In the genomic region with DNA sequence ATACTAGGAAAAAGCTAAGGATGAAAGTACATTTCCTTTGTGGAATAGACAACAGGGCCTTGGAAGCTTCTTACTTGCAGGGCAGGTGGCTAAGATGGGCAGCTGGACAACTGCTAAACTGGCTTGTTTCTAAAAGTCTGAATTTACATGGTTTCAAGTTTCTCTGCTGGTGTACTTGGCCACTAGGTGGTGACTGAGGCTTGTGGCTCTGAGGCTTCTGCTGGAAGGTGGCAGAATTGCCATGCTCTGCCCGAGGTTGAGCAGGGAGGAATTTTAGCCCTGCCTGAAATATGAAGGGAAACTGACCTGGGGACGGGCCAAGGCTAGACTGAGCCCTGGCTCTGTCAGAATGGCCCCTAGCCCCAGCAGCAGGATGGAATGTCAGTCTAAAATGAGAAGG, we compare ENCODE assay signal across 9 cellular contexts. TPM values are rescaled to one million over a fixed set of nuclear protein-coding genes. Genes with fewer than 3 reads are reported as not detected.
DNase-seq lines count a peak whose midpoint lies in the region; ATAC-seq and TF ChIP-seq lines count a peak whose summit lies in the region.
"Not testable (repeated sequence)": the region's sequence is repeated elsewhere in the genome, so short reads cannot be mapped to it uniquely, and the experiment has no call there.
"Had no signal": no experiment of that assay in that cellular context is flagged by ENCODE, and none has a peak within 500 bp of the region (broad histone marks: within the 10 kb centered on the region; RNA-seq: fewer than 3 reads in every experiment).

No MANE protein-coding gene starts in this region.

- H3K4me3 Mint-ChIP-seq in Calu3 (ENCODE audit: low read depth, unreplicated experiment); activated CD8-positive, alpha-beta T cell treated with anti-CD3 and anti-CD28 coated beads for 36 hours: not testable (repeated sequence)

- intact Hi-C loops in Calu3 (cut with micrococcal nuclease; ENCODE audit: unreplicated experiment); activated CD8-positive, alpha-beta T cell treated with anti-CD3 and anti-CD28 coated beads for 36 hours (cut with micrococcal nuclease): not testable (repeated sequence)

- not testable (repeated sequence) for H3K27me3 Mint-ChIP-seq in Calu3 (ENCODE audit: unreplicated experiment); activated CD8-positive, alpha-beta T cell treated with anti-CD3 and anti-CD28 coated beads for 36 hours

- CTCF ChIA-PET in Calu3 (lab: Charles Lee): interaction anchor here (0.7 kb wide), 1 partner anchor 15 kb away, joined by 5 read pairs; no protein-coding TSS in a partner anchor
- CTCF ChIA-PET in activated CD8-positive, alpha-beta T cell treated with anti-CD3 and anti-CD28 coated beads for 36 hours (lab: Charles Lee): not testable (repeated sequence)

- TF ChIP-seq CTCF in Calu3 (IDR thresholded peaks at IDR 0.05; ENCODE audit: unreplicated experiment): peak; percentile 26
- not testable (repeated sequence) for TF ChIP-seq CTCF in activated CD8-positive, alpha-beta T cell treated with anti-CD3 and anti-CD28 coated beads for 36 hours (IDR thresholded peaks at IDR 0.05)

- peak; percentile 82 for ATAC-seq in GM21381 (IDR thresholded peaks at IDR 0.05; ENCODE audit: unreplicated experiment)
- peak; percentile 73 for ATAC-seq in activated CD8-positive, alpha-beta T cell treated with anti-CD3 and anti-CD28 coated beads for 36 hours

- not testable (repeated sequence) for BruUV-seq in Calu3 (replicated peaks; lab: Mats Ljungman, UMichigan)

- DNase-seq in Calu3: peak; percentile 78
- DNase-seq in KG1 (lab: John Stamatoyannopoulos, UW): peak; percentile 76
- DNase-seq in NOMO-1 treated with DMSO at 0.1 percent for 48 hours (lab: John Stamatoyannopoulos, UW; ENCODE audit: unreplicated experiment): peak; percentile 92
- peak; percentile 76 for DNase-seq in activated CD8-positive, alpha-beta T cell treated with anti-CD3 and anti-CD28 coated beads for 36 hours
- DNase-seq in effector CD4-positive, alpha-beta T cell: peak; percentile 12
- peak; percentile 88 to 89 for DNase-seq in lung microvascular endothelial cell (ENCODE audit: low read depth in 2 of 2)
- peak; percentile 35 to 47 for DNase-seq in stimulated activated CD4-positive, alpha-beta T cell treated with anti-CD3 and anti-CD28 coated beads, Interleukin-4, amount 100 ng/mL, for 48 hours (ENCODE audit: low read depth in 2 of 2)

- H3K9me3 Mint-ChIP-seq in Calu3 (ENCODE audit: low read depth, unreplicated experiment); activated CD8-positive, alpha-beta T cell treated with anti-CD3 and anti-CD28 coated beads for 36 hours: not testable (repeated sequence)

- POLR2A ChIA-PET in activated CD8-positive, alpha-beta T cell treated with anti-CD3 and anti-CD28 coated beads for 36 hours (lab: Charles Lee): not testable (repeated sequence)

- not testable (repeated sequence) for H3K4me1 Mint-ChIP-seq in Calu3 (ENCODE audit: low read depth, unreplicated experiment); activated CD8-positive, alpha-beta T cell treated with anti-CD3 and anti-CD28 coated beads for 36 hours (ENCODE audit: low read depth)

- peak overlapping the region; percentile 70 for H3K27ac Mint-ChIP-seq in Calu3 (ENCODE audit: unreplicated experiment)
- H3K27ac Mint-ChIP-seq in activated CD8-positive, alpha-beta T cell treated with anti-CD3 and anti-CD28 coated beads for 36 hours: not testable (repeated sequence)

- not testable (repeated sequence) for H3K36me3 Mint-ChIP-seq in Calu3 (ENCODE audit: insufficient read depth, unreplicated experiment); activated CD8-positive, alpha-beta T cell treated with anti-CD3 and anti-CD28 coated beads for 36 hours (ENCODE audit: low read depth)

RNA-seq across cellular contexts. Expression of a gene that starts 13.1 kb away (rescaled TPM):
- 5.4 and 9.4 TPM in 2 replicates for total RNA-seq in Calu3 (2022)
- total RNA-seq in activated CD8-positive, alpha-beta T cell treated with anti-CD3 and anti-CD28 coated beads for 36 hours: 10 to 100 TPM; 12.2 to 13.4 TPM
- total RNA-seq in lung microvascular endothelial cell: 0.65 and 1.8 TPM in 2 replicates
- total RNA-seq: cardiac septum had no signal

RNA-seq across cellular contexts. Expression of a gene that starts 23.6 kb away (rescaled TPM):
- total RNA-seq in Calu3 (2022) (43.6 and 51.7 TPM in 2 replicates), lung microvascular endothelial cell (2.0 and 3.6 TPM in 2 replicates)
- 10 to 100 TPM; 20.5 to 20.8 TPM for total RNA-seq in activated CD8-positive, alpha-beta T cell treated with anti-CD3 and anti-CD28 coated beads for 36 hours

RNA-seq across cellular contexts. Expression of a gene that starts 28.4 kb away (rescaled TPM):
- 0.51 TPM in 1 of 2 replicates, not detected in the other for total RNA-seq in Calu3 (2022)
- under 1 TPM; 0.67 to 0.68 TPM for total RNA-seq in activated CD8-positive, alpha-beta T cell treated with anti-CD3 and anti-CD28 coated beads for 36 hours
- 0.22 and 0.40 TPM in 2 replicates for total RNA-seq in lung microvascular endothelial cell

Comparison
In these comparisons a context has a peak if more than half of its experiments do, and no peak if none do; other contexts are left out.
1. Peak in every context shown above with its lines: DNase-seq and ATAC-seq.
2. DNase-seq: peak in every context shown above with its lines; median percentile 92 in NOMO-1 treated with DMSO at 0.1 percent for 48 hours; 88 in lung microvascular endothelial cell; 78 in Calu3; 76 in KG1; 76 in activated CD8-positive, alpha-beta T cell treated with anti-CD3 and anti-CD28 coated beads for 36 hours; 41 in stimulated activated CD4-positive, alpha-beta T cell treated with anti-CD3 and anti-CD28 coated beads, Interleukin-4, amount 100 ng/mL, for 48 hours; 12 in effector CD4-positive, alpha-beta T cell.